In the genomic region with DNA sequence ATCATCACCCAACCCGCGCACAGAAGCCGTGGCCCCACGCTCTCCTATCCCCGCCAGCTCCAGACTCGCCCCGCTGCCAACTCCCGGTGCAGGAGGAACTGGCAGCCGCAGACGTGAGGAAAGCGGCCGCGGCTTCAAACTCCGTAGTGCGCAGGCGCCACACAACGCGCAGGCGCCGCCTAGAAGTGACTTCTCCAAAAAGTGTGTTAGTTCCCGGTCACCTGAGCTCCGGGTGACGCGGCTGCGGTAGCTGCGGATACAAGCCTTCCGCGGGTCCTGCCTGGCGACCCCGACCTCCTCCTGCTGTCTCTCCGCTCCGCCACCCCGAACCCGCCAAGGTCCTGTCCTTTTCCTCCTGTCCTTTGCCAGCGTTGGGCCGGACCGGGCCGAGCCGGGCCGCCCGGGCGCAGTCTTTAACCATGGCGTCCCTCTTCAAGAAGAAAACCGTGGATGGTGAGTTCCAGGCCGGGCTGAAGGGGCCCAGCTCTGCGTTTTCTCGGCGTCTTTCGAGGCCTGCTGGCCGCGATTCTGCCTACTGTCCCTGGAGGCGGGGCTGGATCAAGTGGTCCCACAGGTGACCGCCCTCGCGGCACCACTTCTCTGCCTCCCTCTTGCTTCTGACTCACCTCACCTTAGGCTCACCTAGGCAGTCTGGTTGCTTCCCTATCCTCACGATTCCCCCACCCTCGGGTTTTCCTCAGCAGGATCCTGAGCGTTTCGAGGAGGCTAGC, we compare ENCODE assay signal across 1 cellular context.
TF ChIP-seq lines count a peak whose summit lies in the region.

A gene with protein sequence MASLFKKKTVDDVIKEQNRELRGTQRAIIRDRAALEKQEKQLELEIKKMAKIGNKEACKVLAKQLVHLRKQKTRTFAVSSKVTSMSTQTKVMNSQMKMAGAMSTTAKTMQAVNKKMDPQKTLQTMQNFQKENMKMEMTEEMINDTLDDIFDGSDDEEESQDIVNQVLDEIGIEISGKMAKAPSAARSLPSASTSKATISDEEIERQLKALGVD (plus strand): TSS at position 206 of the 731 bp plus-strand sequence. CDS start 214 bp downstream, at position 420.

TF ChIP-seq in HepG2, 621 proteins besides CTCF, POLR2A, EP300 and RAD21 (continued from another document and continues in another):
- TF ChIP-seq, protein P1, sequence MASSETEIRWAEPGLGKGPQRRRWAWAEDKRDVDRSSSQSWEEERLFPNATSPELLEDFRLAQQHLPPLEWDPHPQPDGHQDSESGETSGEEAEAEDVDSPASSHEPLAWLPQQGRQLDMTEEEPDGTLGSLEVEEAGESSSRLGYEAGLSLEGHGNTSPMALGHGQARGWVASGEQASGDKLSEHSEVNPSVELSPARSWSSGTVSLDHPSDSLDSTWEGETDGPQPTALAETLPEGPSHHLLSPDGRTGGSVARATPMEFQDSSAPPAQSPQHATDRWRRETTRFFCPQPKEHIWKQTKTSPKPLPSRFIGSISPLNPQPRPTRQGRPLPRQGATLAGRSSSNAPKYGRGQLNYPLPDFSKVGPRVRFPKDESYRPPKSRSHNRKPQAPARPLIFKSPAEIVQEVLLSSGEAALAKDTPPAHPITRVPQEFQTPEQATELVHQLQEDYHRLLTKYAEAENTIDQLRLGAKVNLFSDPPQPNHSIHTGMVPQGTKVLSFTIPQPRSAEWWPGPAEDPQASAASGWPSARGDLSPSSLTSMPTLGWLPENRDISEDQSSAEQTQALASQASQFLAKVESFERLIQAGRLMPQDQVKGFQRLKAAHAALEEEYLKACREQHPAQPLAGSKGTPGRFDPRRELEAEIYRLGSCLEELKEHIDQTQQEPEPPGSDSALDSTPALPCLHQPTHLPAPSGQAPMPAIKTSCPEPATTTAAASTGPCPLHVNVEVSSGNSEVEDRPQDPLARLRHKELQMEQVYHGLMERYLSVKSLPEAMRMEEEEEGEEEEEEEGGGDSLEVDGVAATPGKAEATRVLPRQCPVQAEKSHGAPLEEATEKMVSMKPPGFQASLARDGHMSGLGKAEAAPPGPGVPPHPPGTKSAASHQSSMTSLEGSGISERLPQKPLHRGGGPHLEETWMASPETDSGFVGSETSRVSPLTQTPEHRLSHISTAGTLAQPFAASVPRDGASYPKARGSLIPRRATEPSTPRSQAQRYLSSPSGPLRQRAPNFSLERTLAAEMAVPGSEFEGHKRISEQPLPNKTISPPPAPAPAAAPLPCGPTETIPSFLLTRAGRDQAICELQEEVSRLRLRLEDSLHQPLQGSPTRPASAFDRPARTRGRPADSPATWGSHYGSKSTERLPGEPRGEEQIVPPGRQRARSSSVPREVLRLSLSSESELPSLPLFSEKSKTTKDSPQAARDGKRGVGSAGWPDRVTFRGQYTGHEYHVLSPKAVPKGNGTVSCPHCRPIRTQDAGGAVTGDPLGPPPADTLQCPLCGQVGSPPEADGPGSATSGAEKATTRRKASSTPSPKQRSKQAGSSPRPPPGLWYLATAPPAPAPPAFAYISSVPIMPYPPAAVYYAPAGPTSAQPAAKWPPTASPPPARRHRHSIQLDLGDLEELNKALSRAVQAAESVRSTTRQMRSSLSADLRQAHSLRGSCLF (CRISPR knock-in tag; IDR thresholded peaks at IDR 0.05; ENCODE audit: borderline replicate concordance), result no peak
- TF ChIP-seq, protein P2, sequence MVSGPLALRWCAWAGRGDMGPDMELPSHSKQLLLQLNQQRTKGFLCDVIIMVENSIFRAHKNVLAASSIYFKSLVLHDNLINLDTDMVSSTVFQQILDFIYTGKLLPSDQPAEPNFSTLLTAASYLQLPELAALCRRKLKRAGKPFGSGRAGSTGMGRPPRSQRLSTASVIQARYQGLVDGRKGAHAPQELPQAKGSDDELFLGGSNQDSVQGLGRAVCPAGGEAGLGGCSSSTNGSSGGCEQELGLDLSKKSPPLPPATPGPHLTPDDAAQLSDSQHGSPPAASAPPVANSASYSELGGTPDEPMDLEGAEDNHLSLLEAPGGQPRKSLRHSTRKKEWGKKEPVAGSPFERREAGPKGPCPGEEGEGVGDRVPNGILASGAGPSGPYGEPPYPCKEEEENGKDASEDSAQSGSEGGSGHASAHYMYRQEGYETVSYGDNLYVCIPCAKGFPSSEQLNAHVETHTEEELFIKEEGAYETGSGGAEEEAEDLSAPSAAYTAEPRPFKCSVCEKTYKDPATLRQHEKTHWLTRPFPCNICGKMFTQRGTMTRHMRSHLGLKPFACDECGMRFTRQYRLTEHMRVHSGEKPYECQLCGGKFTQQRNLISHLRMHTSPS (CRISPR knock-in tag; IDR thresholded peaks at IDR 0.05; ENCODE audit: low read depth), result peak; percentile 68; the same call in 1 of the 2 replicates
- TF ChIP-seq ZNF350 (CRISPR knock-in tag; IDR thresholded peaks at IDR 0.05; ENCODE audit: borderline replicate concordance, low read depth) (peak; percentile 48; the same call in 1 of the 2 replicates), FOSL1 (CRISPR knock-in tag; IDR thresholded peaks at IDR 0.05; ENCODE audit: borderline replicate concordance) (no peak), KLF13 (CRISPR knock-in tag; IDR thresholded peaks at IDR 0.05) (no peak), GZF1 (CRISPR knock-in tag; IDR thresholded peaks at IDR 0.05) (no peak), ZNF780A (CRISPR knock-in tag; IDR thresholded peaks at IDR 0.05) (no peak), CREM (IDR thresholded peaks at IDR 0.05) (peak; percentile 40; the same call in 1 of the 2 replicates), CREM (CRISPR knock-in tag; IDR thresholded peaks at IDR 0.05) (no peak), ZNF136 (CRISPR knock-in tag; IDR thresholded peaks at IDR 0.05; ENCODE audit: low read depth) (no peak), ZNF382 (CRISPR knock-in tag; IDR thresholded peaks at IDR 0.05; ENCODE audit: borderline replicate concordance) (no peak), ZNF30 (CRISPR knock-in tag; IDR thresholded peaks at IDR 0.05) (no peak), NR3C1 (CRISPR knock-in tag; IDR thresholded peaks at IDR 0.05) (no peak), ZNF441 (CRISPR knock-in tag; IDR thresholded peaks at IDR 0.05; ENCODE audit: borderline replicate concordance) (no peak), ZNF138 (CRISPR knock-in tag; IDR thresholded peaks at IDR 0.05; ENCODE audit: low read depth) (no peak), ZNF788 (CRISPR knock-in tag; IDR thresholded peaks at IDR 0.05; ENCODE audit: borderline replicate concordance) (peak; percentile 33; the same call in 1 of the 2 replicates), ZNF589 (CRISPR knock-in tag; conservative IDR thresholded peaks at IDR 0.05) (no peak), NFYC (CRISPR knock-in tag; IDR thresholded peaks at IDR 0.05) (no peak), PRMT3 (CRISPR knock-in tag; IDR thresholded peaks at IDR 0.05; ENCODE audit: borderline replicate concordance, low read depth) (no peak), ZNF709 (CRISPR knock-in tag; IDR thresholded peaks at IDR 0.05) (no peak; the same call in 1 of the 2 replicates), ASH2L (IDR thresholded peaks at IDR 0.05; ENCODE audit: insufficient read length, low read depth, low read length) (peak; percentile 56), ZNF326 (CRISPR knock-in tag; IDR thresholded peaks at IDR 0.05; ENCODE audit: borderline replicate concordance) (no peak), BORCS8-MEF2B (CRISPR knock-in tag; IDR thresholded peaks at IDR 0.05) (no peak), ZNF605 (CRISPR knock-in tag; IDR thresholded peaks at IDR 0.05) (no peak), NKX3-1 (CRISPR knock-in tag; IDR thresholded peaks at IDR 0.05) (no peak), ZBTB7A (CRISPR knock-in tag; IDR thresholded peaks at IDR 0.05) (no peak), MTA1 (CRISPR knock-in tag; IDR thresholded peaks at IDR 0.05; ENCODE audit: borderline replicate concordance) (peak; percentile 68; the same call in 1 of the 2 replicates), KDM5A (IDR thresholded peaks at IDR 0.05; ENCODE audit: borderline replicate concordance, low read length) (peak; percentile 64; the same call in 1 of the 2 replicates), EED (CRISPR knock-in tag; IDR thresholded peaks at IDR 0.05) (no peak; the same call in 1 of the 2 replicates), MEIS1 (CRISPR knock-in tag; IDR thresholded peaks at IDR 0.05; ENCODE audit: borderline replicate concordance) (peak; percentile 52; the same call in 1 of the 2 replicates), RELA (CRISPR knock-in tag; IDR thresholded peaks at IDR 0.05) (no peak), XRCC5 (optimal IDR thresholded peaks at IDR 0.05; ENCODE audit: low read length) (peak; percentile 48), ZIK1 (CRISPR knock-in tag; IDR thresholded peaks at IDR 0.05; ENCODE audit: borderline replicate concordance, low read depth) (peak; percentile 89), FOXP1 (IDR thresholded peaks at IDR 0.05) (no peak), FOXP1 (CRISPR knock-in tag; IDR thresholded peaks at IDR 0.05) (no peak), THAP11 (CRISPR knock-in tag; IDR thresholded peaks at IDR 0.05) (peak; percentile 71; the same call in 1 of the 2 replicates), ZNF263 (CRISPR knock-in tag; IDR thresholded peaks at IDR 0.05) (no peak), KDM4B (CRISPR knock-in tag; IDR thresholded peaks at IDR 0.05) (no peak), WIZ (CRISPR knock-in tag; IDR thresholded peaks at IDR 0.05) (peak; percentile 76; the same call in 1 of the 2 replicates), SATB2 (CRISPR knock-in tag; IDR thresholded peaks at IDR 0.05) (no peak; the same call in 1 of the 2 replicates), ZFP36 (IDR thresholded peaks at IDR 0.05; ENCODE audit: borderline replicate concordance, low read depth, low read length, partially characterized antibody) (no peak)
- TF ChIP-seq, protein P3, sequence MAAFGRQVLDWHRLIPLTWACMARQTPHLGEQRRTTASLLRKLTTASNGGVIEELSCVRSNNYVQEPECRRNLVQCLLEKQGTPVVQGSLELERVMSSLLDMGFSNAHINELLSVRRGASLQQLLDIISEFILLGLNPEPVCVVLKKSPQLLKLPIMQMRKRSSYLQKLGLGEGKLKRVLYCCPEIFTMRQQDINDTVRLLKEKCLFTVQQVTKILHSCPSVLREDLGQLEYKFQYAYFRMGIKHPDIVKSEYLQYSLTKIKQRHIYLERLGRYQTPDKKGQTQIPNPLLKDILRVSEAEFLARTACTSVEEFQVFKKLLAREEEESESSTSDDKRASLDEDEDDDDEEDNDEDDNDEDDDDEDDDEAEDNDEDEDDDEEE (CRISPR knock-in tag; IDR thresholded peaks at IDR 0.05), result no peak
- TF ChIP-seq, protein P4, sequence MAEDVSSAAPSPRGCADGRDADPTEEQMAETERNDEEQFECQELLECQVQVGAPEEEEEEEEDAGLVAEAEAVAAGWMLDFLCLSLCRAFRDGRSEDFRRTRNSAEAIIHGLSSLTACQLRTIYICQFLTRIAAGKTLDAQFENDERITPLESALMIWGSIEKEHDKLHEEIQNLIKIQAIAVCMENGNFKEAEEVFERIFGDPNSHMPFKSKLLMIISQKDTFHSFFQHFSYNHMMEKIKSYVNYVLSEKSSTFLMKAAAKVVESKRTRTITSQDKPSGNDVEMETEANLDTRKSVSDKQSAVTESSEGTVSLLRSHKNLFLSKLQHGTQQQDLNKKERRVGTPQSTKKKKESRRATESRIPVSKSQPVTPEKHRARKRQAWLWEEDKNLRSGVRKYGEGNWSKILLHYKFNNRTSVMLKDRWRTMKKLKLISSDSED (CRISPR knock-in tag; IDR thresholded peaks at IDR 0.05), result no peak
- TF ChIP-seq, protein P5, sequence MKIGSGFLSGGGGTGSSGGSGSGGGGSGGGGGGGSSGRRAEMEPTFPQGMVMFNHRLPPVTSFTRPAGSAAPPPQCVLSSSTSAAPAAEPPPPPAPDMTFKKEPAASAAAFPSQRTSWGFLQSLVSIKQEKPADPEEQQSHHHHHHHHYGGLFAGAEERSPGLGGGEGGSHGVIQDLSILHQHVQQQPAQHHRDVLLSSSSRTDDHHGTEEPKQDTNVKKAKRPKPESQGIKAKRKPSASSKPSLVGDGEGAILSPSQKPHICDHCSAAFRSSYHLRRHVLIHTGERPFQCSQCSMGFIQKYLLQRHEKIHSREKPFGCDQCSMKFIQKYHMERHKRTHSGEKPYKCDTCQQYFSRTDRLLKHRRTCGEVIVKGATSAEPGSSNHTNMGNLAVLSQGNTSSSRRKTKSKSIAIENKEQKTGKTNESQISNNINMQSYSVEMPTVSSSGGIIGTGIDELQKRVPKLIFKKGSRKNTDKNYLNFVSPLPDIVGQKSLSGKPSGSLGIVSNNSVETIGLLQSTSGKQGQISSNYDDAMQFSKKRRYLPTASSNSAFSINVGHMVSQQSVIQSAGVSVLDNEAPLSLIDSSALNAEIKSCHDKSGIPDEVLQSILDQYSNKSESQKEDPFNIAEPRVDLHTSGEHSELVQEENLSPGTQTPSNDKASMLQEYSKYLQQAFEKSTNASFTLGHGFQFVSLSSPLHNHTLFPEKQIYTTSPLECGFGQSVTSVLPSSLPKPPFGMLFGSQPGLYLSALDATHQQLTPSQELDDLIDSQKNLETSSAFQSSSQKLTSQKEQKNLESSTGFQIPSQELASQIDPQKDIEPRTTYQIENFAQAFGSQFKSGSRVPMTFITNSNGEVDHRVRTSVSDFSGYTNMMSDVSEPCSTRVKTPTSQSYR (CRISPR knock-in tag; IDR thresholded peaks at IDR 0.05; ENCODE audit: borderline replicate concordance), result no peak
- TF ChIP-seq, protein P6, sequence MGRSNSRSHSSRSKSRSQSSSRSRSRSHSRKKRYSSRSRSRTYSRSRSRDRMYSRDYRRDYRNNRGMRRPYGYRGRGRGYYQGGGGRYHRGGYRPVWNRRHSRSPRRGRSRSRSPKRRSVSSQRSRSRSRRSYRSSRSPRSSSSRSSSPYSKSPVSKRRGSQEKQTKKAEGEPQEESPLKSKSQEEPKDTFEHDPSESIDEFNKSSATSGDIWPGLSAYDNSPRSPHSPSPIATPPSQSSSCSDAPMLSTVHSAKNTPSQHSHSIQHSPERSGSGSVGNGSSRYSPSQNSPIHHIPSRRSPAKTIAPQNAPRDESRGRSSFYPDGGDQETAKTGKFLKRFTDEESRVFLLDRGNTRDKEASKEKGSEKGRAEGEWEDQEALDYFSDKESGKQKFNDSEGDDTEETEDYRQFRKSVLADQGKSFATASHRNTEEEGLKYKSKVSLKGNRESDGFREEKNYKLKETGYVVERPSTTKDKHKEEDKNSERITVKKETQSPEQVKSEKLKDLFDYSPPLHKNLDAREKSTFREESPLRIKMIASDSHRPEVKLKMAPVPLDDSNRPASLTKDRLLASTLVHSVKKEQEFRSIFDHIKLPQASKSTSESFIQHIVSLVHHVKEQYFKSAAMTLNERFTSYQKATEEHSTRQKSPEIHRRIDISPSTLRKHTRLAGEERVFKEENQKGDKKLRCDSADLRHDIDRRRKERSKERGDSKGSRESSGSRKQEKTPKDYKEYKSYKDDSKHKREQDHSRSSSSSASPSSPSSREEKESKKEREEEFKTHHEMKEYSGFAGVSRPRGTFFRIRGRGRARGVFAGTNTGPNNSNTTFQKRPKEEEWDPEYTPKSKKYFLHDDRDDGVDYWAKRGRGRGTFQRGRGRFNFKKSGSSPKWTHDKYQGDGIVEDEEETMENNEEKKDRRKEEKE (IDR thresholded peaks at IDR 0.05), result no peak
- TF ChIP-seq, protein P7, sequence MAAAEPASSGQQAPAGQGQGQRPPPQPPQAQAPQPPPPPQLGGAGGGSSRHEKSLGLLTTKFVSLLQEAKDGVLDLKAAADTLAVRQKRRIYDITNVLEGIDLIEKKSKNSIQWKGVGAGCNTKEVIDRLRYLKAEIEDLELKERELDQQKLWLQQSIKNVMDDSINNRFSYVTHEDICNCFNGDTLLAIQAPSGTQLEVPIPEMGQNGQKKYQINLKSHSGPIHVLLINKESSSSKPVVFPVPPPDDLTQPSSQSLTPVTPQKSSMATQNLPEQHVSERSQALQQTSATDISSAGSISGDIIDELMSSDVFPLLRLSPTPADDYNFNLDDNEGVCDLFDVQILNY (CRISPR knock-in tag; conservative IDR thresholded peaks at IDR 0.05), result no peak
- TF ChIP-seq, protein P8, sequence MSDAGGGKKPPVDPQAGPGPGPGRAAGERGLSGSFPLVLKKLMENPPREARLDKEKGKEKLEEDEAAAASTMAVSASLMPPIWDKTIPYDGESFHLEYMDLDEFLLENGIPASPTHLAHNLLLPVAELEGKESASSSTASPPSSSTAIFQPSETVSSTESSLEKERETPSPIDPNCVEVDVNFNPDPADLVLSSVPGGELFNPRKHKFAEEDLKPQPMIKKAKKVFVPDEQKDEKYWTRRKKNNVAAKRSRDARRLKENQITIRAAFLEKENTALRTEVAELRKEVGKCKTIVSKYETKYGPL (CRISPR knock-in tag; IDR thresholded peaks at IDR 0.05), result no peak
